Comparison of ENCODE assay signal across 9 cellular contexts in the genomic region with DNA sequence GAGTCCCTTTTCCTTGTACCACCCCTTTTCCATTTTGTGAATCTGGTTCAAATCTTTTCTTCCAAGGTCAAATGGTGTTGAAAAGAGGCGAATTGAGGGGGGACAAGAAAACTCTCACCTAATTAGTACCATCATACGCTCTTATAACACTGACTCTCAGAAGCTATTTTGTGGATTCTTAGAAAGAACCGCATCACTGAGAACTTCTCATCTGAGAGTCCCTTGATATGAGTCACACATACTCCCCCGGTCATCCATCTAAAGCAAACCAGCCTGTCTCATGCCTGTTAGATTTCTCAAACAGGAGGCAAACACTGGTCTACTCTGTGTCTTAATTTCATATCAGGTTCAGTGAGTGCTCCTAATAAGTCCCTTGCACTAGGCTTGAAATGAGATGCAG.
A peak's percentile ranks its signal among the peaks of the same experiment; 100 is the strongest.
DNase-seq lines count a peak whose midpoint lies in the region; ATAC-seq and TF ChIP-seq lines count a peak whose summit lies in the region.
"Had no signal": no experiment of that assay in that cellular context is flagged by ENCODE, and none has a peak within 500 bp of the region (broad histone marks: within the 10 kb centered on the region; RNA-seq: fewer than 3 reads in every experiment).

No MANE protein-coding gene starts in this region.

- no peaks in the 10 kb centered on the region for H3K9me3 ChIP-seq in osteoblast (ENCODE audit: low read depth, low read length)

- no peak overlapping the region for H3K27ac Mint-ChIP-seq in activated CD8-positive, alpha-beta T cell treated with anti-CD3 and anti-CD28 coated beads, Interleukin-2, amount 10 ng/mL, durations not matched to agents 7 days and 5 days

- ATAC-seq in GM18861 (IDR thresholded peaks at IDR 0.05; ENCODE audit: unreplicated experiment) (peak; percentile 59), HG02759 (IDR thresholded peaks at IDR 0.05; ENCODE audit: unreplicated experiment) (peak; percentile 96)
- ATAC-seq in activated CD8-positive, alpha-beta T cell treated with anti-CD3 and anti-CD28 coated beads, Interleukin-2, amount 10 ng/mL, durations not matched to agents 7 days and 5 days, result no peak

- POLR2A ChIA-PET in activated CD8-positive, alpha-beta T cell treated with anti-CD3 and anti-CD28 coated beads, Interleukin-2, amount 10 ng/mL, durations not matched to agents 7 days and 5 days (lab: Charles Lee), result no interaction called here

- no peaks in the 10 kb centered on the region for H3K4me1 Mint-ChIP-seq in activated CD8-positive, alpha-beta T cell treated with anti-CD3 and anti-CD28 coated beads, Interleukin-2, amount 10 ng/mL, durations not matched to agents 7 days and 5 days (ENCODE audit: low read depth)

- H3K79me2 ChIP-seq in osteoblast (ENCODE audit: insufficient read depth, low read length), result no peaks in the 10 kb centered on the region

- no peaks in the 10 kb centered on the region for H3K27me3 ChIP-seq in osteoblast (ENCODE audit: insufficient read depth, low read length)
- no peaks in the 10 kb centered on the region for H3K27me3 ChIP-seq in H7 (ENCODE audit: control insufficient read depth, insufficient read depth, low read length)

- H3K27ac ChIP-seq in osteoblast (ENCODE audit: low read depth, low read length), result no peak overlapping the region

- DNase-seq in RKO (ENCODE audit: low spot score) (peak; percentile 47), osteoblast (ENCODE audit: insufficient read length, low spot score, missing footprints) (no peak), NCI-H446 treated with DMSO at 0.1 percent for 48 hours (lab: John Stamatoyannopoulos, UW) (no peak), KBM-7 (no peak), H7 (no peak)
- no peak for DNase-seq in activated CD8-positive, alpha-beta T cell treated with anti-CD3 and anti-CD28 coated beads, Interleukin-2, amount 10 ng/mL, durations not matched to agents 7 days and 5 days
- DNase-seq: activated naive CD4-positive, alpha-beta T cell had no signal

- H2AFZ ChIP-seq in osteoblast (ENCODE audit: low read length), result no peak overlapping the region

- H3K4me3 Mint-ChIP-seq in activated CD8-positive, alpha-beta T cell treated with anti-CD3 and anti-CD28 coated beads, Interleukin-2, amount 10 ng/mL, durations not matched to agents 7 days and 5 days, result no peak overlapping the region

- H3K9me3 Mint-ChIP-seq in activated CD8-positive, alpha-beta T cell treated with anti-CD3 and anti-CD28 coated beads, Interleukin-2, amount 10 ng/mL, durations not matched to agents 7 days and 5 days (ENCODE audit: insufficient read depth), result no peaks in the 10 kb centered on the region

- CTCF ChIA-PET in activated CD8-positive, alpha-beta T cell treated with anti-CD3 and anti-CD28 coated beads, Interleukin-2, amount 10 ng/mL, durations not matched to agents 7 days and 5 days (lab: Charles Lee), result no interaction called here

- H3K4me2 ChIP-seq in osteoblast (ENCODE audit: insufficient read depth, low read length), result peak overlapping the region; percentile 40

- in situ Hi-C loops in KBM-7 (cut with MboI; ENCODE audit: low pct_unique_long_range_greater_than_20kb, low sequenced_read_pairs), result no loop called here

- peaks cover 16% of the 10 kb centered on the region for H3K27me3 Mint-ChIP-seq in activated CD8-positive, alpha-beta T cell treated with anti-CD3 and anti-CD28 coated beads, Interleukin-2, amount 10 ng/mL, durations not matched to agents 7 days and 5 days (ENCODE audit: low read depth)

- no peak overlapping the region for H3K4me3 ChIP-seq in osteoblast (ENCODE audit: insufficient read depth, low read length)
- no peak overlapping the region for H3K4me3 ChIP-seq in H7 (ENCODE audit: insufficient read depth, low read depth, low read length)

- TF ChIP-seq CTCF in osteoblast (IDR thresholded peaks at IDR 0.05; ENCODE audit: extremely low read depth, low read depth, low read length), result no peak

- H4K20me1 ChIP-seq in osteoblast (ENCODE audit: insufficient read depth, low read length), result no peaks in the 10 kb centered on the region

- H3K36me3 Mint-ChIP-seq in activated CD8-positive, alpha-beta T cell treated with anti-CD3 and anti-CD28 coated beads, Interleukin-2, amount 10 ng/mL, durations not matched to agents 7 days and 5 days (ENCODE audit: low read depth), result no peaks in the 10 kb centered on the region

- H3K36me3 ChIP-seq in osteoblast (ENCODE audit: insufficient read depth, low read length), result no peaks in the 10 kb centered on the region
- no peaks in the 10 kb centered on the region for H3K36me3 ChIP-seq in H7 (replicated peaks; ENCODE audit: control insufficient read depth, insufficient read depth, low read length)

- H3K4me1 ChIP-seq in osteoblast (ENCODE audit: insufficient read depth, low read length), result peaks cover 6% of the 10 kb centered on the region
